In the genomic region with DNA sequence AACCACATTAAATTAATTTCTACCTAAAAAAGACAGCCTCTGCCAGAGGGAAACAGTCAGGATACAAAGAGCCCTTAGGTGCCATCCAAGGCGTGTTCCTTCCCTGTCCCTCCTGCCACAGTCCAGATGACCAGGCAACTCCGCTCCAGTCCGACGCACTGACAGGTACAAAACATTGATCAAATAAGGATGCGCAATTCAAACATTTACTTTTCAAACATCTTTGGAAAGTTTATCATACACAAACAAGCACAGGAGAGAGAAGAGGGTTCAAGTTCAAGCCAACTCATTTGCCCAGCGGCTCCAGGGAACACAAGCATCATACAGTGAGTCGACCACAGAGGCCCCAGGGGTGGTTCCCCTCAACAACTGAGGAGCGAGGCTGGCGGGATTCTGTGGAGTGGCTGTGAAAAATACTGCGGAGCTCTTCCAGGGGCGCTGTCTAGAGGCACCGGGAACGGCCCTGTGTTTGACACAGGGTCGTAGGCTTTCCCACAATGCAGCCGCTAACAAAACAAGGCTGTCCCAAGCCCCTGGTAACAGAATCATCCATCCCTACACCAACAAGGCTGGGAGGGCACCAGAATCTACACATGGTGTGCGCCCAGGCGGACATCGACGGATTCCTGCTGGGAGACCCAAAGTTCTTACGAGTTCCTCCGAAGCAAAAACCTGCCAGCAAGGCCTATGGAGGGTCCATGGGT, we compare ENCODE assay signal across 1 cellular context.
TF ChIP-seq lines count a peak whose summit lies in the region.

No MANE protein-coding gene starts in this region.

TF ChIP-seq in GM23338, 12 proteins besides CTCF, POLR2A, EP300 and RAD21 (continued from another document):
- TF ChIP-seq, protein P1, sequence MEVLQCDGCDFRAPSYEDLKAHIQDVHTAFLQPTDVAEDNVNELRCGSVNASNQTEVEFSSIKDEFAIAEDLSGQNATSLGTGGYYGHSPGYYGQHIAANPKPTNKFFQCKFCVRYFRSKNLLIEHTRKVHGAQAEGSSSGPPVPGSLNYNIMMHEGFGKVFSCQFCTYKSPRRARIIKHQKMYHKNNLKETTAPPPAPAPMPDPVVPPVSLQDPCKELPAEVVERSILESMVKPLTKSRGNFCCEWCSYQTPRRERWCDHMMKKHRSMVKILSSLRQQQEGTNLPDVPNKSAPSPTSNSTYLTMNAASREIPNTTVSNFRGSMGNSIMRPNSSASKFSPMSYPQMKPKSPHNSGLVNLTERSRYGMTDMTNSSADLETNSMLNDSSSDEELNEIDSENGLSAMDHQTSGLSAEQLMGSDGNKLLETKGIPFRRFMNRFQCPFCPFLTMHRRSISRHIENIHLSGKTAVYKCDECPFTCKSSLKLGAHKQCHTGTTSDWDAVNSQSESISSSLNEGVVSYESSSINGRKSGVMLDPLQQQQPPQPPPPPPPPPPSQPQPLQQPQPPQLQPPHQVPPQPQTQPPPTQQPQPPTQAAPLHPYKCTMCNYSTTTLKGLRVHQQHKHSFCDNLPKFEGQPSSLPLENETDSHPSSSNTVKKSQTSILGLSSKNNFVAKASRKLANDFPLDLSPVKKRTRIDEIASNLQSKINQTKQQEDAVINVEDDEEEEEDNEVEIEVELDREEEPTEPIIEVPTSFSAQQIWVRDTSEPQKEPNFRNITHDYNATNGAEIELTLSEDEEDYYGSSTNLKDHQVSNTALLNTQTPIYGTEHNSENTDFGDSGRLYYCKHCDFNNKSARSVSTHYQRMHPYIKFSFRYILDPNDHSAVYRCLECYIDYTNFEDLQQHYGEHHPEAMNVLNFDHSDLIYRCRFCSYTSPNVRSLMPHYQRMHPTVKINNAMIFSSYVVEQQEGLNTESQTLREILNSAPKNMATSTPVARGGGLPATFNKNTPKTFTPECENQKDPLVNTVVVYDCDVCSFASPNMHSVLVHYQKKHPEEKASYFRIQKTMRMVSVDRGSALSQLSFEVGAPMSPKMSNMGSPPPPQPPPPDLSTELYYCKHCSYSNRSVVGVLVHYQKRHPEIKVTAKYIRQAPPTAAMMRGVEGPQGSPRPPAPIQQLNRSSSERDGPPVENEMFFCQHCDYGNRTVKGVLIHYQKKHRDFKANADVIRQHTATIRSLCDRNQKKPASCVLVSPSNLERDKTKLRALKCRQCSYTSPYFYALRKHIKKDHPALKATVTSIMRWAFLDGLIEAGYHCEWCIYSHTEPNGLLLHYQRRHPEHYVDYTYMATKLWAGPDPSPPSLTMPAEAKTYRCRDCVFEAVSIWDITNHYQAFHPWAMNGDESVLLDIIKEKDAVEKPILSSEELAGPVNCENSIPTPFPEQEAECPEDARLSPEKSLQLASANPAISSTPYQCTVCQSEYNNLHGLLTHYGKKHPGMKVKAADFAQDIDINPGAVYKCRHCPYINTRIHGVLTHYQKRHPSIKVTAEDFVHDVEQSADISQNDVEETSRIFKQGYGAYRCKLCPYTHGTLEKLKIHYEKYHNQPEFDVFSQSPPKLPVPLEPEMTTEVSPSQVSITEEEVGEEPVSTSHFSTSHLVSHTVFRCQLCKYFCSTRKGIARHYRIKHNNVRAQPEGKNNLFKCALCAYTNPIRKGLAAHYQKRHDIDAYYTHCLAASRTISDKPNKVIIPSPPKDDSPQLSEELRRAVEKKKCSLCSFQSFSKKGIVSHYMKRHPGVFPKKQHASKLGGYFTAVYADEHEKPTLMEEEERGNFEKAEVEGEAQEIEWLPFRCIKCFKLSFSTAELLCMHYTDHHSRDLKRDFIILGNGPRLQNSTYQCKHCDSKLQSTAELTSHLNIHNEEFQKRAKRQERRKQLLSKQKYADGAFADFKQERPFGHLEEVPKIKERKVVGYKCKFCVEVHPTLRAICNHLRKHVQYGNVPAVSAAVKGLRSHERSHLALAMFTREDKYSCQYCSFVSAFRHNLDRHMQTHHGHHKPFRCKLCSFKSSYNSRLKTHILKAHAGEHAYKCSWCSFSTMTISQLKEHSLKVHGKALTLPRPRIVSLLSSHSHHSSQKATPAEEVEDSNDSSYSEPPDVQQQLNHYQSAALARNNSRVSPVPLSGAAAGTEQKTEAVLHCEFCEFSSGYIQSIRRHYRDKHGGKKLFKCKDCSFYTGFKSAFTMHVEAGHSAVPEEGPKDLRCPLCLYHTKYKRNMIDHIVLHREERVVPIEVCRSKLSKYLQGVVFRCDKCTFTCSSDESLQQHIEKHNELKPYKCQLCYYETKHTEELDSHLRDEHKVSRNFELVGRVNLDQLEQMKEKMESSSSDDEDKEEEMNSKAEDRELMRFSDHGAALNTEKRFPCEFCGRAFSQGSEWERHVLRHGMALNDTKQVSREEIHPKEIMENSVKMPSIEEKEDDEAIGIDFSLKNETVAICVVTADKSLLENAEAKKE (CRISPR knock-in tag; IDR thresholded peaks at IDR 0.05) = no peak
